ENCODE assay signal across 13 cellular contexts in the genomic region with DNA sequence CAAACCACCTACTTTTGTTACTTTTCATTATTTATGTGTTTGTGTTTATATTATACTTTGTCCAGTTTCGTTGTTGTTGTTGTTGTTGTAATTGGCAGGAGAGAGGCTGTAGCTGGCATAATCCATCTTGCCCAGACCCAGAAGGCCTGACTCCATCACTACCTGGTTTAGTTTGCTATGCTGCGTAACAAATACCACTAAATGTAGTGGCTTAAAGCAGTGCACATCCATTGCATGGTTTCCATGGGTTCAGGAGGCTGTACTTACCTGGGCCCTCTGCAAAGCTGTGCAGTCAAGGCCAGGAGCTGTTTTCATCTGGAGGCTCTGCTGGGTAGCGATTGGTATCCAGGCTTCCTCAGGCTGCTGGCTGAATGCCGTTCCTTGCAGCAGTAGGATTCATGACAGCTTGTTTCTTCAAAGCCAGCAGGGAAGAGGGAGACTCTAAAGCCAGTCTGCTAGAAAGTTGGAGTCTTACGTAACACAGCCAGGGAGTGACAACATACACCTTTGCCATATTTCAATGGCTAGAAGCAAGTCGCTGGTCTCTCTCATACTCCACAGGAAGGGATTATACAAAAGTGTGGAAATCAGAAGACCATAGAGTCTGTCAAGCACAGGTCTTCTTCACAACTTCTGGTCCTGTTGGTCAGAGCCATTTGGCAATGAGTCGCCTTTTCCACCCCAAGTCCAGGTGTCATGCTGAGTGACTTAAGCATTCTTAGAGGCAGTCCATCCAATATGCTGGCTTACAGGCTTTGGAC.
DNase-seq lines count a peak whose midpoint lies in the region; ATAC-seq and TF ChIP-seq lines count a peak whose summit lies in the region.
"Had no signal": no experiment of that assay in that cellular context is flagged by ENCODE, and none has a peak within 500 bp of the region (broad histone marks: within the 10 kb centered on the region; RNA-seq: fewer than 3 reads in every experiment).

No MANE protein-coding gene starts in this region.

- H3K4me3 Mint-ChIP-seq in activated naive CD8-positive, alpha-beta T cell = no peak overlapping the region

- DNase-seq in AG08396 (ENCODE audit: low spot score) (peak; percentile 13), iris pigment epithelial cell (ENCODE audit: low read depth) (peak; percentile 26), NCI-H226 (no peak), midbrain (lab: John Stamatoyannopoulos, UW) (no peak)
- DNase-seq: left cardiac atrium; NCI-H1417 treated with DMSO at 0.1 percent for 48 hours; NK-92 treated with Interleukin-12 subunit alpha and Interleukin-12 subunit beta, amount 100 ng/mL, for 24 hours had no signal

- peaks cover 21% of the 10 kb centered on the region for H3K4me1 ChIP-seq in HEK293 (ENCODE audit: control insufficient read depth, insufficient read depth, low read length)

- H3K36me3 Mint-ChIP-seq in activated naive CD8-positive, alpha-beta T cell = no peaks in the 10 kb centered on the region

- H3K27me3 Mint-ChIP-seq in activated naive CD8-positive, alpha-beta T cell = no peaks in the 10 kb centered on the region

- no peak overlapping the region for H3K4me3 ChIP-seq in HEK293 (ENCODE audit: low read depth, low read length)

- CTCF ChIA-PET in HEK293 (lab: Yijun Ruan, JAX) = interaction anchor here (0.7 to 1.3 kb wide), 3 partner anchors 11 to 462 kb away, joined by 3 to 4 read pairs (median 3); no protein-coding TSS in a partner anchor

- peaks cover 80% of the 10 kb centered on the region for H3K4me1 Mint-ChIP-seq in activated naive CD8-positive, alpha-beta T cell (ENCODE audit: low read depth)

- H3K27ac Mint-ChIP-seq in activated naive CD8-positive, alpha-beta T cell = peak overlapping the region; percentile 13

- ATAC-seq in GM19351 (IDR thresholded peaks at IDR 0.05; ENCODE audit: unreplicated experiment) (no peak), HG02938 (IDR thresholded peaks at IDR 0.05; ENCODE audit: unreplicated experiment) (no peak)
- ATAC-seq: esophagus mucosa had no signal

- TF ChIP-seq CTCF in HEK293 (tag by site-specific recombination; IDR thresholded peaks at IDR 0.05) = no peak

- no peaks in the 10 kb centered on the region for H3K9me3 Mint-ChIP-seq in activated naive CD8-positive, alpha-beta T cell (ENCODE audit: low read depth)

- POLR2A ChIA-PET in HEK293 (lab: Yijun Ruan, JAX) = interaction anchor here (1.7 kb wide), 1 partner anchor 41 kb away, joined by 7 read pairs; a partner anchor contains a TSS

- H3K27ac ChIP-seq in HEK293 (ENCODE audit: extremely low read depth, low read depth, low read length) = no peak overlapping the region
- H3K27ac ChIP-seq: parathyroid adenoma had no signal

- H3K9me3 ChIP-seq in HEK293 (ENCODE audit: control insufficient read depth, insufficient read depth, low read depth, low read length) = no peaks in the 10 kb centered on the region

- peaks cover 0 to 1% of the 10 kb centered on the region in 2 experiments; a peak in 1 of 3 replicates for H3K36me3 ChIP-seq in HEK293 (ENCODE audit: control insufficient read depth in 2 of 2, insufficient read depth in 1 of 2, low read length in 2 of 2)

TF ChIP-seq in HEK293, 187 proteins besides CTCF, POLR2A, EP300 and RAD21:
- 0 out of 2 replicates have a peak, but pooled peaks have one; percentile 34 for TF ChIP-seq ZNF324 (tag by site-specific recombination; IDR thresholded peaks at IDR 0.05)
- TF ChIP-seq ZIC2 (tag by site-specific recombination; IDR thresholded peaks at IDR 0.05) = peak; percentile 43
- peak; percentile 95 for TF ChIP-seq RBAK (tag by site-specific recombination; IDR thresholded peaks at IDR 0.05)
- TF ChIP-seq, protein P1, sequence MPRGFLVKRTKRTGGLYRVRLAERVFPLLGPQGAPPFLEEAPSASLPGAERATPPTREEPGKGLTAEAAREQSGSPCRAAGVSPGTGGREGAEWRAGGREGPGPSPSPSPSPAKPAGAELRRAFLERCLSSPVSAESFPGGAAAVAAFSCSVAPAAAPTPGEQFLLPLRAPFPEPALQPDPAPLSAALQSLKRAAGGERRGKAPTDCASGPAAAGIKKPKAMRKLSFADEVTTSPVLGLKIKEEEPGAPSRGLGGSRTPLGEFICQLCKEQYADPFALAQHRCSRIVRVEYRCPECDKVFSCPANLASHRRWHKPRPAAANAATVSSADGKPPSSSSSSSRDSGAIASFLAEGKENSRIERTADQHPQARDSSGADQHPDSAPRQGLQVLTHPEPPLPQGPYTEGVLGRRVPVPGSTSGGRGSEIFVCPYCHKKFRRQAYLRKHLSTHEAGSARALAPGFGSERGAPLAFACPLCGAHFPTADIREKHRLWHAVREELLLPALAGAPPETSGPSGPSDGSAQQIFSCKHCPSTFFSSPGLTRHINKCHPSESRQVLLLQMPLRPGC (tag by site-specific recombination; IDR thresholded peaks at IDR 0.05) = no peak
- TF ChIP-seq ZNF600 (tag by site-specific recombination; IDR thresholded peaks at IDR 0.05) = peak; percentile 57; the same call in 1 of the 2 replicates
- TF ChIP-seq ZNF548 (tag by site-specific recombination; IDR thresholded peaks at IDR 0.05) = 0 out of 2 replicates have a peak, but pooled peaks have one; percentile 8
- no peak for TF ChIP-seq ZFP3 (tag by site-specific recombination; IDR thresholded peaks at IDR 0.05; ENCODE audit: low read depth)
- TF ChIP-seq ZNF660 (tag by site-specific recombination; IDR thresholded peaks at IDR 0.05) = 0 out of 2 replicates have a peak, but pooled peaks have one; percentile 40
- TF ChIP-seq, protein P2, sequence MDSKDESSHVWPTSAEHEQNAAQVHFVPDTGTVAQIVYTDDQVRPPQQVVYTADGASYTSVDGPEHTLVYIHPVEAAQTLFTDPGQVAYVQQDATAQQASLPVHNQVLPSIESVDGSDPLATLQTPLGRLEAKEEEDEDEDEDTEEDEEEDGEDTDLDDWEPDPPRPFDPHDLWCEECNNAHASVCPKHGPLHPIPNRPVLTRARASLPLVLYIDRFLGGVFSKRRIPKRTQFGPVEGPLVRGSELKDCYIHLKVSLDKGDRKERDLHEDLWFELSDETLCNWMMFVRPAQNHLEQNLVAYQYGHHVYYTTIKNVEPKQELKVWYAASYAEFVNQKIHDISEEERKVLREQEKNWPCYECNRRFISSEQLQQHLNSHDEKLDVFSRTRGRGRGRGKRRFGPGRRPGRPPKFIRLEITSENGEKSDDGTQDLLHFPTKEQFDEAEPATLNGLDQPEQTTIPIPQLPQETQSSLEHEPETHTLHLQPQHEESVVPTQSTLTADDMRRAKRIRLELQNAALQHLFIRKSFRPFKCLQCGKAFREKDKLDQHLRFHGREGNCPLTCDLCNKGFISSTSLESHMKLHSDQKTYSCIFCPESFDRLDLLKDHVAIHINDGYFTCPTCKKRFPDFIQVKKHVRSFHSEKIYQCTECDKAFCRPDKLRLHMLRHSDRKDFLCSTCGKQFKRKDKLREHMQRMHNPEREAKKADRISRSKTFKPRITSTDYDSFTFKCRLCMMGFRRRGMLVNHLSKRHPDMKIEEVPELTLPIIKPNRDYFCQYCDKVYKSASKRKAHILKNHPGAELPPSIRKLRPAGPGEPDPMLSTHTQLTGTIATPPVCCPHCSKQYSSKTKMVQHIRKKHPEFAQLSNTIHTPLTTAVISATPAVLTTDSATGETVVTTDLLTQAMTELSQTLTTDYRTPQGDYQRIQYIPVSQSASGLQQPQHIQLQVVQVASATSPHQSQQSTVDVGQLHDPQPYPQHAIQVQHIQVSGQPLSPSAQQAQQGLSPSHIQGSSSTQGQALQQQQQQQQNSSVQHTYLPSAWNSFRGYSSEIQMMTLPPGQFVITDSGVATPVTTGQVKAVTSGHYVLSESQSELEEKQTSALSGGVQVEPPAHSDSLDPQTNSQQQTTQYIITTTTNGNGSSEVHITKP (tag by site-specific recombination; IDR thresholded peaks at IDR 0.05) = no peak
- TF ChIP-seq, protein P3, sequence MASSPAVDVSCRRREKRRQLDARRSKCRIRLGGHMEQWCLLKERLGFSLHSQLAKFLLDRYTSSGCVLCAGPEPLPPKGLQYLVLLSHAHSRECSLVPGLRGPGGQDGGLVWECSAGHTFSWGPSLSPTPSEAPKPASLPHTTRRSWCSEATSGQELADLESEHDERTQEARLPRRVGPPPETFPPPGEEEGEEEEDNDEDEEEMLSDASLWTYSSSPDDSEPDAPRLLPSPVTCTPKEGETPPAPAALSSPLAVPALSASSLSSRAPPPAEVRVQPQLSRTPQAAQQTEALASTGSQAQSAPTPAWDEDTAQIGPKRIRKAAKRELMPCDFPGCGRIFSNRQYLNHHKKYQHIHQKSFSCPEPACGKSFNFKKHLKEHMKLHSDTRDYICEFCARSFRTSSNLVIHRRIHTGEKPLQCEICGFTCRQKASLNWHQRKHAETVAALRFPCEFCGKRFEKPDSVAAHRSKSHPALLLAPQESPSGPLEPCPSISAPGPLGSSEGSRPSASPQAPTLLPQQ (tag by site-specific recombination; IDR thresholded peaks at IDR 0.05) = no peak
- TF ChIP-seq, protein P4, sequence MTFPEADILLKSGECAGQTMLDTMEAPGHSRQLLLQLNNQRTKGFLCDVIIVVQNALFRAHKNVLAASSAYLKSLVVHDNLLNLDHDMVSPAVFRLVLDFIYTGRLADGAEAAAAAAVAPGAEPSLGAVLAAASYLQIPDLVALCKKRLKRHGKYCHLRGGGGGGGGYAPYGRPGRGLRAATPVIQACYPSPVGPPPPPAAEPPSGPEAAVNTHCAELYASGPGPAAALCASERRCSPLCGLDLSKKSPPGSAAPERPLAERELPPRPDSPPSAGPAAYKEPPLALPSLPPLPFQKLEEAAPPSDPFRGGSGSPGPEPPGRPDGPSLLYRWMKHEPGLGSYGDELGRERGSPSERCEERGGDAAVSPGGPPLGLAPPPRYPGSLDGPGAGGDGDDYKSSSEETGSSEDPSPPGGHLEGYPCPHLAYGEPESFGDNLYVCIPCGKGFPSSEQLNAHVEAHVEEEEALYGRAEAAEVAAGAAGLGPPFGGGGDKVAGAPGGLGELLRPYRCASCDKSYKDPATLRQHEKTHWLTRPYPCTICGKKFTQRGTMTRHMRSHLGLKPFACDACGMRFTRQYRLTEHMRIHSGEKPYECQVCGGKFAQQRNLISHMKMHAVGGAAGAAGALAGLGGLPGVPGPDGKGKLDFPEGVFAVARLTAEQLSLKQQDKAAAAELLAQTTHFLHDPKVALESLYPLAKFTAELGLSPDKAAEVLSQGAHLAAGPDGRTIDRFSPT (tag by site-specific recombination; IDR thresholded peaks at IDR 0.05) = no peak

Comparison
In these comparisons a context has a peak if more than half of its experiments do, and no peak if none do; other contexts are left out.
1. DNase-seq: peak in AG08396 (single experiment) and iris pigment epithelial cell (single experiment); none in NCI-H226 (single experiment) and midbrain (single experiment).